16 cellular contexts compared by ENCODE assay signal in the genomic region with DNA sequence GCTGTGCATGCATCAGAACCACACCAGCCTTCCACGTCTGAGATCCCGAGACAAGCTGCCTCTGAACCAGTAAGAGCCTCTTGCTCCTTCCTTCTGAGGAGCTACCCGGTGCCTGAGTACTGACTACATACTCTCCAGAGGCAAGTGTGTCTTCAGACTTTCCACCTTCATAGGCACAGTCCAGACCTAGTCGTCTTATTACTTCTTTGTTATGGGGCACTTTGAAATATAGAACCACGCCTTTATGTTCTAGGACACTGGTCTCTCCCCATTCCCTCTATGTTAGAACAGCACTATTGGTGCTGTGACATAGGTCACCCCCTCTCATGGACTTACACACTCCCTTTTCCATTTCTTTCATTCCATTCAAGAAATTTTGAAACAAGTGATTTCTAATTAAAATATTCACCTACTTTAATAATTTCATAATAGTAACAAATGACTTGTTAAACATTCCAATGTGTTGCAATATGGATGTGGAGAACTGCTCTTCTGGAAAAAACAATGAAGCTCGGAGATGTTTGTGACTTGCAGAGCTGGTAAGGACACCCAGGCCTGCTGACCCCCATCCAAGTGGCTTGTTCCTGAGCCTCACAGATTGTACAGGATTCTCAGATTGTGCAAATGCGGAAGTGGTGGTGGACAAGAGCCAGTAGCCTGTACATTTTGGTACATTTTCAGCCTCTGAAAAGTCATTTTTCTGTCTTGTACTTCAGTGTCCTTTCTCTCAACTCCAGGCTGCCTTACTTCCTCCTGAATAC.
DNase-seq lines count a peak whose midpoint lies in the region; ATAC-seq and TF ChIP-seq lines count a peak whose summit lies in the region.
"Had no signal": no experiment of that assay in that cellular context is flagged by ENCODE, and none has a peak within 500 bp of the region (broad histone marks: within the 10 kb centered on the region; RNA-seq: fewer than 3 reads in every experiment).

No MANE protein-coding gene starts in this region.

- H3K36me3 ChIP-seq in breast epithelium (no peaks in the 10 kb centered on the region), right lobe of liver (no peaks in the 10 kb centered on the region), ovary (no peaks in the 10 kb centered on the region)
- H3K36me3 ChIP-seq: colonic mucosa had no signal

- TF ChIP-seq POLR2A in breast epithelium (IDR thresholded peaks at IDR 0.05) (no peak), right lobe of liver (IDR thresholded peaks at IDR 0.05) (no peak), ovary (IDR thresholded peaks at IDR 0.05) (no peak)

- intact Hi-C loops in breast epithelium (cut with DNase I; ENCODE audit: low total_unique reads), result no loop called here
- intact Hi-C loops in right lobe of liver (cut with DNase I), result no loop called here
- intact Hi-C loops in ovary (cut with DNase I), result no loop called here

- ATAC-seq in right lobe of liver, result no peak

- no peak overlapping the region for H3K4me3 ChIP-seq in breast epithelium
- H3K4me3 ChIP-seq in right lobe of liver, result no peak overlapping the region
- no peak overlapping the region for H3K4me3 ChIP-seq in ovary
- H3K4me3 ChIP-seq: colonic mucosa had no signal

- no peak for TF ChIP-seq CTCF in breast epithelium (IDR thresholded peaks at IDR 0.05)
- TF ChIP-seq CTCF in right lobe of liver (IDR thresholded peaks at IDR 0.05), result no peak
- TF ChIP-seq CTCF in ovary (IDR thresholded peaks at IDR 0.05), result no peak

- WGBS in right lobe of liver (ENCODE audit: insufficient coverage, low coverage, low lambda C conversion rate, missing lambda C conversion rate), result 84% methylated on average over 3 of the region's 7 CpGs
- WGBS in ovary, 3 donors, result 84 to 88% (median 88%) methylated on average over 7 of the region's 7 CpGs

- H3K9me3 ChIP-seq in breast epithelium (no peaks in the 10 kb centered on the region), right lobe of liver (no peaks in the 10 kb centered on the region), ovary (no peaks in the 10 kb centered on the region)
- H3K9me3 ChIP-seq: colonic mucosa had no signal

- TF ChIP-seq EP300 in ovary (IDR thresholded peaks at IDR 0.05), result no peak

- no peaks in the 10 kb centered on the region for H3K4me1 ChIP-seq in breast epithelium
- peaks cover 0 to 38% (median 7%) of the 10 kb centered on the region in 4 donors for H3K4me1 ChIP-seq in right lobe of liver
- no peaks in the 10 kb centered on the region for H3K4me1 ChIP-seq in ovary (ENCODE audit: insufficient read depth)

- DNase-seq in DMS53 (lab: John Stamatoyannopoulos, UW), result peak; percentile 16
- DNase-seq in DMS53 treated with DMSO at 0.1 percent for 48 hours (lab: John Stamatoyannopoulos, UW; ENCODE audit: unreplicated experiment), result no peak
- DNase-seq in breast epithelium (ENCODE audit: low spot score in 2 of 2), result no peak
- DNase-seq in right lobe of liver, result no peak
- DNase-seq in SW480 (ENCODE audit: low spot score), result no peak
- DNase-seq in inferior parietal cortex (ENCODE audit: extremely low spot score), result no peak
- no peak for DNase-seq in ovary
- DNase-seq: activated CD4-positive, alpha-beta T cell treated with anti-CD3 and anti-CD28 coated beads, Interleukin-2, amount 10 ng/mL, durations not matched to agents 24 days and 14 days; activated T-cell treated with anti-CD3 and anti-CD28 coated beads, Interleukin-2, amount 50 U/mL, for 48 hours; amygdala; colonic mucosa; KG1; NCI-H187 treated with DMSO at 0.1 percent for 48 hours; posterior cingulate gyrus; T-helper 9 cell had no signal

- H3K27ac ChIP-seq in breast epithelium, result peak overlapping the region; percentile 72 to 82
- peak overlapping the region in 2 of 3 donors; percentile 51 to 73 for H3K27ac ChIP-seq in right lobe of liver
- peak overlapping the region; percentile 75 for H3K27ac ChIP-seq in temporal lobe (ENCODE audit: low read depth, low read length)
- H3K27ac ChIP-seq in ovary, result no peak overlapping the region

- H3K27me3 ChIP-seq in breast epithelium (no peaks in the 10 kb centered on the region), right lobe of liver (no peaks in the 10 kb centered on the region), ovary (no peaks in the 10 kb centered on the region)
- H3K27me3 ChIP-seq: colonic mucosa had no signal

Comparison
In these comparisons a context has a peak if more than half of its experiments do, and no peak if none do; other contexts are left out.
1. H3K27ac ChIP-seq: peak in breast epithelium (2 of 2), right lobe of liver (2 of 3) and temporal lobe (single experiment); none in ovary (0 of 2).